In genomic region chr7:148395990-148396716, GRCh38 we compare ENCODE assay signal across 25 cellular contexts.
A peak's percentile ranks its signal among the peaks of the same experiment; 100 is the strongest.
DNase-seq lines count a peak whose midpoint lies in the region; ATAC-seq and TF ChIP-seq lines count a peak whose summit lies in the region.
"Had no signal": no experiment of that assay in that cellular context is flagged by ENCODE, and none has a peak within 500 bp of the region (broad histone marks: within the 10 kb centered on the region; RNA-seq: fewer than 3 reads in every experiment).

No MANE protein-coding gene starts in this region.

- WGBS in endodermal cell (ENCODE audit: insufficient coverage in 1 of 2, insufficient read length in 1 of 2), 2 experiments: 74 to 79% methylated on average over 12 of the region's 12 CpGs
- 26 to 31% (median 29%) methylated on average over 12 of the region's 12 CpGs for WGBS in psoas muscle, 3 donors

- H3K36me3 Mint-ChIP-seq in GM23338 (ENCODE audit: low read depth): peaks cover 4% of the 10 kb centered on the region; the same call in 1 of the 3 replicates
- H3K36me3 Mint-ChIP-seq in endodermal cell (ENCODE audit: low read depth): peaks cover 22% of the 10 kb centered on the region
- H3K36me3 Mint-ChIP-seq: CD4-positive, CD25-positive, alpha-beta regulatory T cell; mesothelial cell of epicardium had no signal

- no peak overlapping the region; the same call in 2 of the 3 replicates for H3K4me3 Mint-ChIP-seq in GM23338
- H3K4me3 Mint-ChIP-seq in endodermal cell: no peak overlapping the region
- H3K4me3 Mint-ChIP-seq: CD4-positive, CD25-positive, alpha-beta regulatory T cell; mesothelial cell of epicardium had no signal

- H3K36me3 ChIP-seq in GM23338 (ENCODE audit: insufficient read depth) (no peaks in the 10 kb centered on the region), endodermal cell (ENCODE audit: control insufficient read depth, insufficient read depth, low read length) (peaks cover 77% of the 10 kb centered on the region), neural cell (ENCODE audit: insufficient read depth, low read length) (no peaks in the 10 kb centered on the region), psoas muscle (ENCODE audit: insufficient read depth in 1 of 2, low read depth in 1 of 2) (no peaks in the 10 kb centered on the region)
- H3K36me3 ChIP-seq: adrenal gland, transverse colon had no signal

- peaks cover 9% of the 10 kb centered on the region for H3K27me3 Mint-ChIP-seq in GM23338 (ENCODE audit: insufficient read depth, low read depth, poor library complexity)
- H3K27me3 Mint-ChIP-seq in endodermal cell (ENCODE audit: insufficient read depth): no peaks in the 10 kb centered on the region

- ATAC-seq in GM23338: peak; percentile 10
- no peak for ATAC-seq in psoas muscle
- ATAC-seq in GM18498 (IDR thresholded peaks at IDR 0.05; ENCODE audit: unreplicated experiment): no peak
- ATAC-seq: sciatic nerve had no signal

- H3K4me1 ChIP-seq in GM23338 (ENCODE audit: insufficient read depth): peaks cover 60% of the 10 kb centered on the region
- peaks cover 9% of the 10 kb centered on the region for H3K4me1 ChIP-seq in endodermal cell (ENCODE audit: control insufficient read depth, insufficient read depth, low read length)
- no peaks in the 10 kb centered on the region for H3K4me1 ChIP-seq in psoas muscle
- H3K4me1 ChIP-seq: adrenal gland, transverse colon had no signal

- H3K4me1 Mint-ChIP-seq in GM23338 (peaks cover 75% of the 10 kb centered on the region), endodermal cell (peaks cover 48% of the 10 kb centered on the region)

- H3K27me3 ChIP-seq in GM23338 (ENCODE audit: insufficient read depth): no peaks in the 10 kb centered on the region
- H3K27me3 ChIP-seq in endodermal cell (ENCODE audit: control insufficient read depth, insufficient read depth, low read length, poor library complexity, severe bottlenecking): no peaks in the 10 kb centered on the region
- H3K27me3 ChIP-seq in neural cell (ENCODE audit: insufficient read depth, low read depth, low read length): no peaks in the 10 kb centered on the region
- peaks cover 0 to 12% (median 3%) of the 10 kb centered on the region in 3 donors for H3K27me3 ChIP-seq in psoas muscle (ENCODE audit: insufficient read depth in 3 of 3, low read length in 2 of 3)
- H3K27me3 ChIP-seq: hepatocyte had no signal

- TF ChIP-seq RAD21 in neural cell (conservative IDR thresholded peaks at IDR 0.05): peak; percentile 38

- H2AFZ ChIP-seq in GM23338 (no peak overlapping the region), neural cell (ENCODE audit: low read depth, low read length) (no peak overlapping the region)
- H2AFZ ChIP-seq: hepatocyte had no signal

- intact Hi-C loops in psoas muscle (cut with DNase I): no loop called here

- H3K9ac ChIP-seq in endodermal cell (ENCODE audit: extremely low read depth, low read length, poor library complexity, severe bottlenecking) (no peak overlapping the region), neural cell (ENCODE audit: low read length) (peak overlapping the region; percentile 70)

- peak; percentile 91 for TF ChIP-seq EP300 in neural cell (conservative IDR thresholded peaks at IDR 0.05; ENCODE audit: poor library complexity, severe bottlenecking)

- peak overlapping the region; percentile 30; the same call in 1 of the 2 replicates for H3K27ac ChIP-seq in GM23338 (ENCODE audit: low read depth)
- peak overlapping the region; percentile 72 for H3K27ac ChIP-seq in endodermal cell (ENCODE audit: low read depth, low read length)
- peak overlapping the region; percentile 97 for H3K27ac ChIP-seq in neural cell (ENCODE audit: low read length)
- H3K27ac ChIP-seq in psoas muscle: no peak overlapping the region
- H3K27ac ChIP-seq: adrenal gland, hepatocyte, transverse colon had no signal

- H3K9me3 Mint-ChIP-seq in GM23338 (no peaks in the 10 kb centered on the region), endodermal cell (no peaks in the 10 kb centered on the region)
- H3K9me3 Mint-ChIP-seq: CD4-positive, CD25-positive, alpha-beta regulatory T cell; mesothelial cell of epicardium had no signal

- peak; percentile 46 for DNase-seq in GM23338 (ENCODE audit: low spot score)
- DNase-seq in NCI-H748 treated with DMSO at 0.1 percent for 48 hours (lab: John Stamatoyannopoulos, UW): peak; percentile 25
- peak; percentile 62 for DNase-seq in endodermal cell
- DNase-seq in psoas muscle: no peak
- no peak for DNase-seq in dermis blood vessel endothelial cell
- no peak for DNase-seq in midbrain (lab: John Stamatoyannopoulos, UW)
- DNase-seq: activated CD4-positive, alpha-beta T cell treated with anti-CD3 and anti-CD28 coated beads for 4 hours; activated CD8-positive, alpha-beta memory T cell treated with anti-CD3 and anti-CD28 coated beads, Interleukin-2, amount 50 U/mL, for 48 hours; activated effector memory CD4-positive, alpha-beta T cell treated with anti-CD3 and anti-CD28 coated beads, Interleukin-2, amount 50 U/mL, for 16 hours; adrenal gland; CD4-positive, CD25-positive, alpha-beta regulatory T cell; DMS53; kidney glomerular epithelial cell; MM.1S; NCI-H2029; NCI-H774; occipital lobe; stimulated activated naive CD4-positive, alpha-beta T cell treated with Interleukin-2 at 50 U/mL for 16 hours; T1000; transverse colon had no signal

- no peaks in the 10 kb centered on the region for H3K9me2 ChIP-seq in GM23338 (ENCODE audit: insufficient read depth)
- H3K9me2 ChIP-seq in neural cell (ENCODE audit: insufficient read depth, low read length): no peaks in the 10 kb centered on the region

- H3F3A ChIP-seq in GM23338 (replicated peaks; ENCODE audit: low read depth) (no peaks in the 10 kb centered on the region), neural cell (ENCODE audit: insufficient read depth, low read length, poor library complexity, severe bottlenecking) (peaks cover 21% of the 10 kb centered on the region)

- H3K27ac Mint-ChIP-seq in GM23338 (peak overlapping the region; percentile 79), endodermal cell (peak overlapping the region; percentile 24)
- H3K27ac Mint-ChIP-seq: CD4-positive, CD25-positive, alpha-beta regulatory T cell; mesothelial cell of epicardium had no signal

- peaks cover 12% of the 10 kb centered on the region for H3K79me2 ChIP-seq in GM23338 (replicated peaks; ENCODE audit: insufficient read depth)
- peaks cover 57% of the 10 kb centered on the region for H3K79me2 ChIP-seq in neural cell (replicated peaks; ENCODE audit: insufficient read depth, low read length)
- H3K79me2 ChIP-seq: hepatocyte had no signal

- no peaks in the 10 kb centered on the region for H3K9me3 ChIP-seq in endodermal cell (ENCODE audit: control insufficient read depth, low read length)
- no peaks in the 10 kb centered on the region for H3K9me3 ChIP-seq in neural cell (ENCODE audit: low read length)
- H3K9me3 ChIP-seq in psoas muscle: no peaks in the 10 kb centered on the region
- H3K9me3 ChIP-seq: adrenal gland, transverse colon had no signal

- H4K20me1 ChIP-seq in GM23338 (replicated peaks; ENCODE audit: insufficient read depth): no peaks in the 10 kb centered on the region
- no peaks in the 10 kb centered on the region for H4K20me1 ChIP-seq in neural cell (ENCODE audit: insufficient read depth)

- H3K4me3 ChIP-seq in GM23338: no peak overlapping the region
- no peak overlapping the region for H3K4me3 ChIP-seq in endodermal cell (ENCODE audit: low read length)
- peak overlapping the region; percentile 52 for H3K4me3 ChIP-seq in neural cell (ENCODE audit: low read length)
- H3K4me3 ChIP-seq in psoas muscle: no peak overlapping the region
- H3K4me3 ChIP-seq: adrenal gland, hepatocyte, transverse colon had no signal

- peak overlapping the region; percentile 23 for H3K4me2 ChIP-seq in GM23338
- H3K4me2 ChIP-seq in neural cell (ENCODE audit: low read length): peak overlapping the region; percentile 74
- H3K4me2 ChIP-seq: hepatocyte had no signal

- TF ChIP-seq CTCF in GM23338 (conservative IDR thresholded peaks at IDR 0.05; ENCODE audit: low read depth in 2 of 2) (no peak), endodermal cell (conservative IDR thresholded peaks at IDR 0.05) (no peak), neural cell (IDR thresholded peaks at IDR 0.05; ENCODE audit: poor library complexity, severe bottlenecking) (no peak), psoas muscle (IDR thresholded peaks at IDR 0.05) (no peak)

TF ChIP-seq in GM23338, 12 proteins besides CTCF, POLR2A, EP300 and RAD21 (continues in another document):
- TF ChIP-seq ZNF331 (CRISPR knock-in tag; IDR thresholded peaks at IDR 0.05; ENCODE audit: low read depth): no peak

TF ChIP-seq in neural cell, 6 proteins besides CTCF, POLR2A, EP300 and RAD21:
- peak; percentile 30 for TF ChIP-seq SMC3 (conservative IDR thresholded peaks at IDR 0.05; ENCODE audit: poor library complexity)
- TF ChIP-seq MXI1 (conservative IDR thresholded peaks at IDR 0.05; ENCODE audit: poor library complexity, severe bottlenecking): peak; percentile 67
- no peak for TF ChIP-seq EZH2 (IDR thresholded peaks at IDR 0.05; ENCODE audit: borderline replicate concordance, insufficient read depth, low read length, poor library complexity, severe bottlenecking)
- TF ChIP-seq TAF1 (IDR thresholded peaks at IDR 0.05; ENCODE audit: low read depth): no peak
- TF ChIP-seq, protein P1, sequence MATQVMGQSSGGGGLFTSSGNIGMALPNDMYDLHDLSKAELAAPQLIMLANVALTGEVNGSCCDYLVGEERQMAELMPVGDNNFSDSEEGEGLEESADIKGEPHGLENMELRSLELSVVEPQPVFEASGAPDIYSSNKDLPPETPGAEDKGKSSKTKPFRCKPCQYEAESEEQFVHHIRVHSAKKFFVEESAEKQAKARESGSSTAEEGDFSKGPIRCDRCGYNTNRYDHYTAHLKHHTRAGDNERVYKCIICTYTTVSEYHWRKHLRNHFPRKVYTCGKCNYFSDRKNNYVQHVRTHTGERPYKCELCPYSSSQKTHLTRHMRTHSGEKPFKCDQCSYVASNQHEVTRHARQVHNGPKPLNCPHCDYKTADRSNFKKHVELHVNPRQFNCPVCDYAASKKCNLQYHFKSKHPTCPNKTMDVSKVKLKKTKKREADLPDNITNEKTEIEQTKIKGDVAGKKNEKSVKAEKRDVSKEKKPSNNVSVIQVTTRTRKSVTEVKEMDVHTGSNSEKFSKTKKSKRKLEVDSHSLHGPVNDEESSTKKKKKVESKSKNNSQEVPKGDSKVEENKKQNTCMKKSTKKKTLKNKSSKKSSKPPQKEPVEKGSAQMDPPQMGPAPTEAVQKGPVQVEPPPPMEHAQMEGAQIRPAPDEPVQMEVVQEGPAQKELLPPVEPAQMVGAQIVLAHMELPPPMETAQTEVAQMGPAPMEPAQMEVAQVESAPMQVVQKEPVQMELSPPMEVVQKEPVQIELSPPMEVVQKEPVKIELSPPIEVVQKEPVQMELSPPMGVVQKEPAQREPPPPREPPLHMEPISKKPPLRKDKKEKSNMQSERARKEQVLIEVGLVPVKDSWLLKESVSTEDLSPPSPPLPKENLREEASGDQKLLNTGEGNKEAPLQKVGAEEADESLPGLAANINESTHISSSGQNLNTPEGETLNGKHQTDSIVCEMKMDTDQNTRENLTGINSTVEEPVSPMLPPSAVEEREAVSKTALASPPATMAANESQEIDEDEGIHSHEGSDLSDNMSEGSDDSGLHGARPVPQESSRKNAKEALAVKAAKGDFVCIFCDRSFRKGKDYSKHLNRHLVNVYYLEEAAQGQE (IDR thresholded peaks at IDR 0.05; ENCODE audit: borderline replicate concordance): peak; percentile 94
- peak; percentile 69 for TF ChIP-seq POLR2AphosphoS5 (IDR thresholded peaks at IDR 0.05)
TF ChIP-seq in neural cell: peak in this region for 4.

Comparison
In these comparisons a context has a peak if more than half of its experiments do, and no peak if none do; other contexts are left out.
1. DNase-seq: peak in GM23338 (single experiment), NCI-H748 treated with DMSO at 0.1 percent for 48 hours (single experiment) and endodermal cell (single experiment); none in psoas muscle (0 of 2), dermis blood vessel endothelial cell (single experiment) and midbrain (single experiment).